8 cellular contexts compared by ENCODE assay signal in genomic region chr17:81394377-81394747, GRCh38. TPM values are rescaled to one million over a fixed set of nuclear protein-coding genes. Genes with fewer than 3 reads are reported as not detected.
DNase-seq lines count a peak whose midpoint lies in the region; ATAC-seq, FAIRE-seq and TF ChIP-seq lines count a peak whose summit lies in the region.

No MANE protein-coding gene starts in this region.

- H3K9ac ChIP-seq in keratinocyte (ENCODE audit: control insufficient read depth, extremely low read depth, insufficient read depth, low read length) (peak overlapping the region; percentile 48), subcutaneous abdominal adipose tissue (ENCODE audit: low read length in 5 of 5) (peak overlapping the region in 3 of 5 donors; percentile 41 to 81 (median 48))

- H3K36me3 Mint-ChIP-seq in activated CD8-positive, alpha-beta T cell treated with anti-CD3 and anti-CD28 coated beads, Interleukin-2, amount 10 ng/mL, durations not matched to agents 7 days and 5 days (ENCODE audit: low read depth) = peaks cover 9% of the 10 kb centered on the region

- TF ChIP-seq CTCF in keratinocyte (optimal IDR thresholded peaks at IDR 0.05 in 1 of 3, IDR thresholded peaks at IDR 0.05 in 1 of 3, conservative IDR thresholded peaks at IDR 0.05 in 1 of 3; ENCODE audit: extremely low read depth in 1 of 3, insufficient read depth in 2 of 3, low read length in 3 of 3) = no peak

- no peak overlapping the region for H3K4me3 ChIP-seq in keratinocyte (ENCODE audit: control insufficient read depth in 2 of 3, extremely low read depth in 1 of 3, insufficient read depth in 2 of 3, low read depth in 1 of 3, low read length in 3 of 3)
- H3K4me3 ChIP-seq in subcutaneous abdominal adipose tissue (ENCODE audit: low read depth in 1 of 5, low read length in 5 of 5) = peak overlapping the region; percentile 50 to 77 (median 67)

- no peaks in the 10 kb centered on the region for H3K9me1 ChIP-seq in keratinocyte (ENCODE audit: control insufficient read depth, extremely low read depth, insufficient read depth, low read length)

- H3K9me3 ChIP-seq in keratinocyte (ENCODE audit: control insufficient read depth, low read depth, low read length) = no peaks in the 10 kb centered on the region
- no peaks in the 10 kb centered on the region for H3K9me3 ChIP-seq in subcutaneous abdominal adipose tissue (ENCODE audit: control insufficient read depth in 5 of 5, low read length in 5 of 5)

- no peak overlapping the region for H2AFZ ChIP-seq in keratinocyte (ENCODE audit: control insufficient read depth, low read length)

- H3K4me1 Mint-ChIP-seq in activated CD8-positive, alpha-beta T cell treated with anti-CD3 and anti-CD28 coated beads, Interleukin-2, amount 10 ng/mL, durations not matched to agents 7 days and 5 days (ENCODE audit: low read depth) = peaks cover 21% of the 10 kb centered on the region

- peak overlapping the region; percentile 17 for H3K4me3 Mint-ChIP-seq in activated CD8-positive, alpha-beta T cell treated with anti-CD3 and anti-CD28 coated beads, Interleukin-2, amount 10 ng/mL, durations not matched to agents 7 days and 5 days

- no peak overlapping the region for H3K27ac Mint-ChIP-seq in activated CD8-positive, alpha-beta T cell treated with anti-CD3 and anti-CD28 coated beads, Interleukin-2, amount 10 ng/mL, durations not matched to agents 7 days and 5 days

- H3K27me3 ChIP-seq in keratinocyte (ENCODE audit: control insufficient read depth, extremely low read depth, insufficient read depth, low read length) (no peaks in the 10 kb centered on the region), subcutaneous abdominal adipose tissue (ENCODE audit: control insufficient read depth in 5 of 5, insufficient read depth in 4 of 5, low read length in 5 of 5) (no peaks in the 10 kb centered on the region)

- POLR2A ChIA-PET in activated CD8-positive, alpha-beta T cell treated with anti-CD3 and anti-CD28 coated beads, Interleukin-2, amount 10 ng/mL, durations not matched to agents 7 days and 5 days (lab: Charles Lee) = no interaction called here

- H3K27ac ChIP-seq in keratinocyte (ENCODE audit: control insufficient read depth, insufficient read depth, low read length) (peak overlapping the region; percentile 44), subcutaneous abdominal adipose tissue (ENCODE audit: low read depth, low read length) (peak overlapping the region; percentile 87)

- H3K9me3 Mint-ChIP-seq in activated CD8-positive, alpha-beta T cell treated with anti-CD3 and anti-CD28 coated beads, Interleukin-2, amount 10 ng/mL, durations not matched to agents 7 days and 5 days (ENCODE audit: insufficient read depth) = no peaks in the 10 kb centered on the region

- DNase-seq in NOMO-1 treated with DMSO at 0.1 percent for 48 hours (lab: John Stamatoyannopoulos, UW; ENCODE audit: unreplicated experiment) (peak; percentile 62), NOMO-1 treated with dmso at 0.1 percent for 144 hours (lab: John Stamatoyannopoulos, UW; ENCODE audit: unreplicated experiment) (no peak), keratinocyte (ENCODE audit: low read depth, low spot score) (no peak), midbrain (lab: John Stamatoyannopoulos, UW) (no peak)
- no peak for DNase-seq in activated CD8-positive, alpha-beta T cell treated with anti-CD3 and anti-CD28 coated beads, Interleukin-2, amount 10 ng/mL, durations not matched to agents 7 days and 5 days

- dilution Hi-C loops in keratinocyte (cut with MboI; ENCODE audit: extremely low pct_ligation_motif_present, low sequenced_read_pairs) = no loop called here

- H3K36me3 ChIP-seq in keratinocyte (ENCODE audit: control insufficient read depth in 2 of 2, extremely low read depth in 1 of 2, insufficient read depth in 2 of 2, low read length in 2 of 2) = no peaks in the 10 kb centered on the region
- H3K36me3 ChIP-seq in subcutaneous abdominal adipose tissue (ENCODE audit: control insufficient read depth in 5 of 5, insufficient read depth in 5 of 5, low read length in 5 of 5) = peaks cover 0 to 2% (median 0%) of the 10 kb centered on the region in 5 donors

- H3K4me1 ChIP-seq in keratinocyte (ENCODE audit: control insufficient read depth, extremely low read depth, insufficient read depth, low read length) (peaks cover 31% of the 10 kb centered on the region), subcutaneous abdominal adipose tissue (ENCODE audit: control insufficient read depth in 5 of 5, insufficient read depth in 5 of 5, low read length in 5 of 5) (peaks cover 7 to 72% (median 65%) of the 10 kb centered on the region in 5 donors)

- no peaks in the 10 kb centered on the region for H4K20me1 ChIP-seq in keratinocyte (ENCODE audit: control insufficient read depth, extremely low read depth, insufficient read depth, low read length)

- peak overlapping the region; percentile 69 for H3K4me2 ChIP-seq in keratinocyte (ENCODE audit: control insufficient read depth, extremely low read depth, insufficient read depth, low read depth, low read length)

- CTCF ChIA-PET in activated CD8-positive, alpha-beta T cell treated with anti-CD3 and anti-CD28 coated beads, Interleukin-2, amount 10 ng/mL, durations not matched to agents 7 days and 5 days (lab: Charles Lee) = interaction anchor here (1.3 to 1.5 kb wide), 2 partner anchors 90 to 141 kb away, joined by 4 to 5 read pairs; no protein-coding TSS in a partner anchor

- peaks cover 54% of the 10 kb centered on the region for H3K27me3 Mint-ChIP-seq in activated CD8-positive, alpha-beta T cell treated with anti-CD3 and anti-CD28 coated beads, Interleukin-2, amount 10 ng/mL, durations not matched to agents 7 days and 5 days (ENCODE audit: low read depth)

- no peak for FAIRE-seq in keratinocyte (lab: Jason Lieb, UNC)

- H3K79me2 ChIP-seq in keratinocyte (ENCODE audit: control insufficient read depth, insufficient read depth, low read length) = peaks cover 27% of the 10 kb centered on the region

- ATAC-seq in activated CD8-positive, alpha-beta T cell treated with anti-CD3 and anti-CD28 coated beads, Interleukin-2, amount 10 ng/mL, durations not matched to agents 7 days and 5 days = no peak
- ATAC-seq in GM21619 (IDR thresholded peaks at IDR 0.05; ENCODE audit: unreplicated experiment) (no peak), GM19395 (IDR thresholded peaks at IDR 0.05; ENCODE audit: unreplicated experiment) (no peak)

RNA-seq across cellular contexts. Expression of gene BAHCC1, which starts 0.9 kb away (rescaled TPM):
- total RNA-seq in activated CD8-positive, alpha-beta T cell treated with anti-CD3 and anti-CD28 coated beads, Interleukin-2, amount 10 ng/mL, durations not matched to agents 7 days and 5 days = under 1 TPM; 0.87 to 0.91 TPM
- polyA plus RNA-seq in keratinocyte = 0.52 to 1.0 TPM (median 0.80 TPM) in 3 replicates
- polyA plus RNA-seq in keratinocyte (2011; ENCODE audit: low read depth) = 0.74 TPM
- polyA plus RNA-seq in keratinocyte (2011; cell fraction: cytosol; rRNA removed) = 0.13 and 0.88 TPM in 2 replicates
- 3.0 and 5.1 TPM in 2 replicates for polyA plus RNA-seq in keratinocyte (2011; cell fraction: nucleus; rRNA removed)
- polyA plus RNA-seq in keratinocyte (2012; ENCODE audit: low replicate concordance) = 0.85 and 2.5 TPM in 2 replicates
- 0.99 to 4.3 TPM (median 1.3 TPM) in 3 replicates for polyA minus RNA-seq in keratinocyte
- polyA minus RNA-seq in keratinocyte (2011; cell fraction: cytosol; rRNA and poly(A)+ RNA removed) = 0.96 TPM
- polyA minus RNA-seq in keratinocyte (2011; cell fraction: nucleus; rRNA and poly(A)+ RNA removed) = 4.7 and 6.7 TPM in 2 replicates

Comparison
In these comparisons a context has a peak if more than half of its experiments do, and no peak if none do; other contexts are left out.
1. H3K4me3 ChIP-seq: peak in subcutaneous abdominal adipose tissue (5 of 5); none in keratinocyte (0 of 3).